23 cellular contexts compared by ENCODE assay signal in the genomic region with DNA sequence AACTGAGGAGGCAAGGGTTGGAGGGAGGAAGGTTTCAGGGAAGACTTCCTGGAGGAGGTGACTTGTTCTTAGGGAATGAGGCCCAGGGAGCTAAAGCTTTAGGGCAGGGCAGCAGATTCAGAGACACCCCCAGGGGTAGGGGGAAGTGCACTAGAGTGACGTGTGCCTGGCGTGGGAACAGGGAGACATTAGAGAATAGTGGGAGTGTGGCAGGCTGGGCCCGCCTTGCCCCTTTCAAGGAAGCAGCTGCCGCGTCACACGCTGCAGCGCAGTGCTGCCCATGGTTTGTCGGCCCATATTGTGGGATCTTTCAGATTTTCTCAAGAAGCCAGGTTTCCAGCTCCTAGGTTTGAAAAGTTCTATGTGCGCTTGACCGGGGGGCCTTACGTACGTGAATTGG.
A peak's percentile ranks its signal among the peaks of the same experiment; 100 is the strongest.
DNase-seq lines count a peak whose midpoint lies in the region; ATAC-seq, FAIRE-seq and TF ChIP-seq lines count a peak whose summit lies in the region.
"Had no signal": no experiment of that assay in that cellular context is flagged by ENCODE, and none has a peak within 500 bp of the region (broad histone marks: within the 10 kb centered on the region; RNA-seq: fewer than 3 reads in every experiment).

No MANE protein-coding gene starts in this region.

- SMC1A ChIA-PET in GM12878 (lab: Charles Lee; ENCODE audit: uncharacterized antibody, unreplicated experiment): interaction anchor here (0.7 kb wide), 1 partner anchor 121 kb away, joined by 3 read pairs; no protein-coding TSS in a partner anchor

- ATAC-seq in GM18861 (IDR thresholded peaks at IDR 0.05; ENCODE audit: unreplicated experiment) (peak; percentile 18), HG03097 (IDR thresholded peaks at IDR 0.05; ENCODE audit: low FRiP score, unreplicated experiment) (peak; percentile 22), GM12878 (no peak), psoas muscle (no peak)
- ATAC-seq: activated CD8-positive, alpha-beta T cell treated with anti-CD3 and anti-CD28 coated beads for 36 hours; activated T-cell treated with anti-CD3 and anti-CD28 coated beads, Interleukin-2, amount 50 U/mL, for 4 hours; pancreas; PC-3; sciatic nerve had no signal

- H4K20me1 ChIP-seq in GM12878 (ENCODE audit: control insufficient read depth, insufficient read depth): no peaks in the 10 kb centered on the region
- H4K20me1 ChIP-seq in PC-9 (ENCODE audit: insufficient read depth): no peaks in the 10 kb centered on the region

- H3K9me3 ChIP-seq in GM12878 (replicated peaks; ENCODE audit: control insufficient read depth, insufficient read depth, low read length) (no peaks in the 10 kb centered on the region), psoas muscle (no peaks in the 10 kb centered on the region), PC-9 (ENCODE audit: insufficient read depth, low read depth) (no peaks in the 10 kb centered on the region)
- H3K9me3 ChIP-seq: Caco-2, pancreas, transverse colon had no signal

- no peaks in the 10 kb centered on the region for H3K9me2 ChIP-seq in PC-9 (ENCODE audit: insufficient read depth)

- CTCF ChIA-PET in GM12878 (lab: Yijun Ruan, JAX) (no interaction called here), PC-9 (lab: Charles Lee) (no interaction called here)

- BruUV-seq in GM12878 (replicated peaks; lab: Mats Ljungman, UMichigan) (no TSS peak), PC-9 (replicated peaks; lab: Mats Ljungman, UMichigan) (no TSS peak)

- RAD21 ChIA-PET in GM12878 (lab: Charles Lee; ENCODE audit: unreplicated experiment): no interaction called here

- no peaks in the 10 kb centered on the region for H3F3A ChIP-seq in PC-9 (ENCODE audit: insufficient read depth, low read depth)

- POLR2A ChIA-PET in GM12878 (lab: Charles Lee) (no interaction called here), PC-9 (lab: Charles Lee; ENCODE audit: unreplicated experiment) (no interaction called here)

- DNase-seq in GM12878 (ENCODE audit: low read depth, low spot score) (no peak), psoas muscle (peak; percentile 3 to 37), hypothalamus (lab: John Stamatoyannopoulos, UW) (no peak), PC-9 (no peak), Kasumi-1 (lab: John Stamatoyannopoulos, UW) (no peak)
- DNase-seq: activated CD8-positive, alpha-beta T cell treated with anti-CD3 and anti-CD28 coated beads for 36 hours; activated naive CD4-positive, alpha-beta T cell treated with Interleukin-2 at 50 U/mL for 16 hours; activated T-cell treated with anti-CD3 and anti-CD28 coated beads, Interleukin-2, amount 50 U/mL, for 4 hours; Caco-2; IMR-90; NCI-H1694; NCI-H774; PC-3; stimulated activated naive CD4-positive, alpha-beta T cell; transverse colon had no signal

- no peak for FAIRE-seq in GM12878 (lab: Jason Lieb, UNC)
- FAIRE-seq: pancreas had no signal

- H3K27ac ChIP-seq in GM12878 (ENCODE audit: control insufficient read depth, insufficient read depth) (no peak overlapping the region), psoas muscle (no peak overlapping the region), PC-9 (no peak overlapping the region)
- H3K27ac ChIP-seq: cardiac muscle cell, pancreas, SK-N-MC, transverse colon had no signal

- H3K4me2 ChIP-seq in GM12878 (ENCODE audit: control insufficient read depth, insufficient read depth) (peak overlapping the region; percentile 28; the same call in 1 of the 2 replicates), PC-9 (no peak overlapping the region)

- no peak overlapping the region for H3K4me3 ChIP-seq in GM12878
- no peak overlapping the region for H3K4me3 ChIP-seq in psoas muscle
- no peak overlapping the region for H3K4me3 ChIP-seq in PC-9
- H3K4me3 ChIP-seq: cardiac muscle cell, dorsolateral prefrontal cortex, lung, pancreas, SK-N-MC, transverse colon had no signal

- intact Hi-C loops in GM12878 (cut with micrococcal nuclease; ENCODE audit: unreplicated experiment) (no loop called here), psoas muscle (cut with DNase I) (no loop called here), PC-9 (cut with micrococcal nuclease; ENCODE audit: unreplicated experiment) (no loop called here)

- no peak overlapping the region for H2AFZ ChIP-seq in GM12878 (ENCODE audit: control insufficient read depth, low read depth, low read length)
- H2AFZ ChIP-seq in PC-9: no peak overlapping the region

- H3K79me2 ChIP-seq in GM12878 (ENCODE audit: control insufficient read depth, insufficient read depth, low read length) (no peaks in the 10 kb centered on the region), PC-9 (ENCODE audit: low read depth) (no peaks in the 10 kb centered on the region)

- in situ Hi-C loops in GM12878 (cut with MboI): no loop called here

- H3K4me1 ChIP-seq in GM12878 (ENCODE audit: control insufficient read depth, insufficient read depth, low read length): peaks cover 7% of the 10 kb centered on the region
- no peaks in the 10 kb centered on the region for H3K4me1 ChIP-seq in psoas muscle
- H3K4me1 ChIP-seq in PC-9 (replicated peaks; ENCODE audit: insufficient read depth): no peaks in the 10 kb centered on the region
- H3K4me1 ChIP-seq: pancreas had no signal

- TF ChIP-seq EP300 in GM12878 (IDR thresholded peaks at IDR 0.05; ENCODE audit: borderline replicate concordance in 1 of 2, control insufficient read depth in 1 of 2, low read depth in 2 of 2, low read length in 2 of 2): no peak

- TF ChIP-seq RAD21 in GM12878 (IDR thresholded peaks at IDR 0.05; ENCODE audit: insufficient read depth, low read depth, low read length): no peak

- H3K9ac ChIP-seq in GM12878 (ENCODE audit: control insufficient read depth, insufficient read depth, low read length): no peak overlapping the region

- TF ChIP-seq CTCF in GM12878 (IDR thresholded peaks at IDR 0.05 in 2 of 3, conservative IDR thresholded peaks at IDR 0.05 in 1 of 3; ENCODE audit: control insufficient read depth in 2 of 3, extremely low read depth in 1 of 3, insufficient read depth in 1 of 3, low read depth in 3 of 3, low read length in 3 of 3): no peak
- no peak for TF ChIP-seq CTCF in psoas muscle (IDR thresholded peaks at IDR 0.05)
- no peak for TF ChIP-seq CTCF in PC-9 (conservative IDR thresholded peaks at IDR 0.05)

- H3K27me3 ChIP-seq in GM12878 (replicated peaks in 1 of 2; ENCODE audit: control insufficient read depth in 2 of 2, insufficient read depth in 2 of 2, low read length in 1 of 2) (no peaks in the 10 kb centered on the region), psoas muscle (ENCODE audit: insufficient read depth in 3 of 3, low read length in 2 of 3) (no peaks in the 10 kb centered on the region), PC-9 (ENCODE audit: insufficient read depth, low read depth) (no peaks in the 10 kb centered on the region)
- H3K27me3 ChIP-seq: cardiac muscle cell, dorsolateral prefrontal cortex, pancreas, transverse colon had no signal

- H3K36me3 ChIP-seq in GM12878 (ENCODE audit: control insufficient read depth in 2 of 2, insufficient read depth in 2 of 2, low read length in 1 of 2): no peaks in the 10 kb centered on the region
- no peaks in the 10 kb centered on the region for H3K36me3 ChIP-seq in psoas muscle (ENCODE audit: insufficient read depth in 1 of 2, low read depth in 1 of 2)
- no peaks in the 10 kb centered on the region for H3K36me3 ChIP-seq in PC-9 (ENCODE audit: low read depth)
- H3K36me3 ChIP-seq: cardiac muscle cell, pancreas, transverse colon had no signal

- WGBS in GM12878 (ENCODE audit: insufficient coverage, insufficient replicate concordance, low lambda C conversion rate, missing lambda C conversion rate): 70% methylated on average over 12 of the region's 12 CpGs
- WGBS in psoas muscle, 3 donors: 92 to 100% (median 98%) methylated on average over 12 of the region's 12 CpGs

- no peak for TF ChIP-seq POLR2A in GM12878 (IDR thresholded peaks at IDR 0.05; ENCODE audit: low read depth, low read length)

TF ChIP-seq in GM12878, 131 proteins besides CTCF, POLR2A, EP300 and RAD21 (continues in another document):
- no peak for TF ChIP-seq EED (IDR thresholded peaks at IDR 0.05; ENCODE audit: low read depth)
- TF ChIP-seq, protein P1, sequence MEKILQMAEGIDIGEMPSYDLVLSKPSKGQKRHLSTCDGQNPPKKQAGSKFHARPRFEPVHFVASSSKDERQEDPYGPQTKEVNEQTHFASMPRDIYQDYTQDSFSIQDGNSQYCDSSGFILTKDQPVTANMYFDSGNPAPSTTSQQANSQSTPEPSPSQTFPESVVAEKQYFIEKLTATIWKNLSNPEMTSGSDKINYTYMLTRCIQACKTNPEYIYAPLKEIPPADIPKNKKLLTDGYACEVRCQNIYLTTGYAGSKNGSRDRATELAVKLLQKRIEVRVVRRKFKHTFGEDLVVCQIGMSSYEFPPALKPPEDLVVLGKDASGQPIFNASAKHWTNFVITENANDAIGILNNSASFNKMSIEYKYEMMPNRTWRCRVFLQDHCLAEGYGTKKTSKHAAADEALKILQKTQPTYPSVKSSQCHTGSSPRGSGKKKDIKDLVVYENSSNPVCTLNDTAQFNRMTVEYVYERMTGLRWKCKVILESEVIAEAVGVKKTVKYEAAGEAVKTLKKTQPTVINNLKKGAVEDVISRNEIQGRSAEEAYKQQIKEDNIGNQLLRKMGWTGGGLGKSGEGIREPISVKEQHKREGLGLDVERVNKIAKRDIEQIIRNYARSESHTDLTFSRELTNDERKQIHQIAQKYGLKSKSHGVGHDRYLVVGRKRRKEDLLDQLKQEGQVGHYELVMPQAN (conservative IDR thresholded peaks at IDR 0.05): no peak
- TF ChIP-seq, protein P2, sequence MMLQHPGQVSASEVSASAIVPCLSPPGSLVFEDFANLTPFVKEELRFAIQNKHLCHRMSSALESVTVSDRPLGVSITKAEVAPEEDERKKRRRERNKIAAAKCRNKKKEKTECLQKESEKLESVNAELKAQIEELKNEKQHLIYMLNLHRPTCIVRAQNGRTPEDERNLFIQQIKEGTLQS (IDR thresholded peaks at IDR 0.05; ENCODE audit: borderline replicate concordance, extremely low read depth, low read depth, low read length): no peak
- TF ChIP-seq TAF1 (IDR thresholded peaks at IDR 0.05; ENCODE audit: borderline replicate concordance, low read depth, low read length): no peak

Comparison
In these comparisons a context has a peak if more than half of its experiments do, and no peak if none do; other contexts are left out.
1. ATAC-seq: peak in GM18861 (single experiment) and HG03097 (single experiment); none in GM12878 (single experiment) and psoas muscle (0 of 4).
2. DNase-seq: peak in psoas muscle (2 of 2); none in GM12878 (single experiment), hypothalamus (0 of 51), PC-9 (0 of 2) and Kasumi-1 (0 of 2).